ENCODE assay signal across 1 cellular context in genomic region chr3:183027276-183027675, GRCh38.
TF ChIP-seq lines count a peak whose summit lies in the region.

No MANE protein-coding gene starts in this region.

TF ChIP-seq in GM23338, 12 proteins besides CTCF, POLR2A, EP300 and RAD21 (continued from another document):
- TF ChIP-seq REST (IDR thresholded peaks at IDR 0.05; ENCODE audit: unreplicated experiment): no peak
- TF ChIP-seq NANOG (IDR thresholded peaks at IDR 0.05; ENCODE audit: borderline replicate concordance): no peak
